ENCODE assay signal across 1 cellular context in the genomic region with DNA sequence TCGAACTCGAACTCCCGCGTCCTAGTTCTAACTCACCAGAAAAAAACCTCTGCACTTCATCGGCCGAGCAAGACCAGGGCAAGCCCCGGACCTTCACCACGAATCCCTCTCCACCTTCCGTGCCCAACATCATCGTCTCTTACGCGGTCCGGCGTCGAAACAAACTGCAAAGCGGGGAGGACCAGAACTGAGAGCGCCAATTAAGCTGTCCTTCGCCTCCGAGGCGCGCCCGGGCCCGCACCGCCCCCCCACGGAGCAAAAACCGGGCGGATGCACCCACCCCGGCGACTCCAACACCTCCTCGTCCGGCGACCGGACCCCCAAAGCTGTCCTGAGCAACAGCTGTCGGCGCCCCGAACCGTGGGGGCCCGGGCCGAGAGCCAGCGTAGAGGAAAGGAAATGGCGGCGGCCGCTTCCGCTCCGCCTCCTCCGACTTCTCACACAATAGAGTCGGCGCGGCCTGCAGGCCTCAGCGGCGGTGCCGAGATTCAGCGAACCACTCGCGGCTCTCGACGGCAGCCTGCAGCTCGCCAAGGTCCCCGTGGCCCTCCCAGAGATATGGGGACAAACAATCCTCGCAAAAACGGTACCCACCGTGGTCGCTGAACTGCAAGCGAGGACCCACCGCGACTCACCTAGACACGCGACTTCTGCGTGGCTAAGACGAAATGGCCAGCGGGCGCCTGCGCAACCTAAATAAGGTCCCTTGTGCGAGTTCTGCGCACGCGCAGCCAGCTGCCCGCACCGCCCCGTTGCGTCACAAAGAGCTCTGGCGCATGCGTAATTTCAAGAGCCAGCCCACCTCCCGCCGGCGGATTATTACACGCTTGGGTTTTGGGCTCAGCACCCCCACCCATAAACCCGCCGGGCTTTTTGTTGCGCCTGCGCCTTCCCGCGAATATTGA.
TF ChIP-seq lines count a peak whose summit lies in the region.

A gene with protein sequence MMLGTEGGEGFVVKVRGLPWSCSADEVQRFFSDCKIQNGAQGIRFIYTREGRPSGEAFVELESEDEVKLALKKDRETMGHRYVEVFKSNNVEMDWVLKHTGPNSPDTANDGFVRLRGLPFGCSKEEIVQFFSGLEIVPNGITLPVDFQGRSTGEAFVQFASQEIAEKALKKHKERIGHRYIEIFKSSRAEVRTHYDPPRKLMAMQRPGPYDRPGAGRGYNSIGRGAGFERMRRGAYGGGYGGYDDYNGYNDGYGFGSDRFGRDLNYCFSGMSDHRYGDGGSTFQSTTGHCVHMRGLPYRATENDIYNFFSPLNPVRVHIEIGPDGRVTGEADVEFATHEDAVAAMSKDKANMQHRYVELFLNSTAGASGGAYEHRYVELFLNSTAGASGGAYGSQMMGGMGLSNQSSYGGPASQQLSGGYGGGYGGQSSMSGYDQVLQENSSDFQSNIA (minus strand): TSS at position 671 of the 905 bp plus-strand sequence. CDS start 538 bp downstream, at position 133.

TF ChIP-seq in HEK293, 187 proteins besides CTCF, POLR2A, EP300 and RAD21 (continued from another document and continues in another):
- TF ChIP-seq, protein P1, sequence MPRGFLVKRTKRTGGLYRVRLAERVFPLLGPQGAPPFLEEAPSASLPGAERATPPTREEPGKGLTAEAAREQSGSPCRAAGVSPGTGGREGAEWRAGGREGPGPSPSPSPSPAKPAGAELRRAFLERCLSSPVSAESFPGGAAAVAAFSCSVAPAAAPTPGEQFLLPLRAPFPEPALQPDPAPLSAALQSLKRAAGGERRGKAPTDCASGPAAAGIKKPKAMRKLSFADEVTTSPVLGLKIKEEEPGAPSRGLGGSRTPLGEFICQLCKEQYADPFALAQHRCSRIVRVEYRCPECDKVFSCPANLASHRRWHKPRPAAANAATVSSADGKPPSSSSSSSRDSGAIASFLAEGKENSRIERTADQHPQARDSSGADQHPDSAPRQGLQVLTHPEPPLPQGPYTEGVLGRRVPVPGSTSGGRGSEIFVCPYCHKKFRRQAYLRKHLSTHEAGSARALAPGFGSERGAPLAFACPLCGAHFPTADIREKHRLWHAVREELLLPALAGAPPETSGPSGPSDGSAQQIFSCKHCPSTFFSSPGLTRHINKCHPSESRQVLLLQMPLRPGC (tag by site-specific recombination; IDR thresholded peaks at IDR 0.05): peak; percentile 59; the same call in 1 of the 2 replicates
- TF ChIP-seq ZNF2 (tag by site-specific recombination; IDR thresholded peaks at IDR 0.05) (peak; percentile 90), SP7 (tag by site-specific recombination; IDR thresholded peaks at IDR 0.05) (peak; percentile 62), ZNF660 (tag by site-specific recombination; IDR thresholded peaks at IDR 0.05) (peak; percentile 93), ZNF248 (tag by site-specific recombination; IDR thresholded peaks at IDR 0.05) (no peak), KLF10 (tag by site-specific recombination; IDR thresholded peaks at IDR 0.05) (peak; percentile 48; the same call in 1 of the 2 replicates), ZNF292 (tag by site-specific recombination; IDR thresholded peaks at IDR 0.05; ENCODE audit: borderline replicate concordance, low read depth) (no peak), KLF9 (tag by site-specific recombination; IDR thresholded peaks at IDR 0.05; ENCODE audit: low read depth) (peak; percentile 68; the same call in 1 of the 2 replicates), ZFP69B (tag by site-specific recombination; IDR thresholded peaks at IDR 0.05) (no peak), ZNF747 (tag by site-specific recombination; IDR thresholded peaks at IDR 0.05) (0 out of 2 replicates have a peak, but pooled peaks have one; percentile 59), ZNF175 (tag by site-specific recombination; IDR thresholded peaks at IDR 0.05) (no peak), TRIM28 (IDR thresholded peaks at IDR 0.05; ENCODE audit: borderline replicate concordance, low read length) (0 out of 2 replicates have a peak, but pooled peaks have one; percentile 40), ZNF624 (tag by site-specific recombination; IDR thresholded peaks at IDR 0.05) (peak; percentile 79; the same call in 1 of the 2 replicates), KLF8 (tag by site-specific recombination; IDR thresholded peaks at IDR 0.05) (peak; percentile 54; the same call in 1 of the 2 replicates), SP3 (tag by site-specific recombination; IDR thresholded peaks at IDR 0.05) (peak; percentile 68; the same call in 1 of the 2 replicates), BCL11A (tag by site-specific recombination; IDR thresholded peaks at IDR 0.05; ENCODE audit: low read depth) (no peak), ZNF223 (tag by site-specific recombination; IDR thresholded peaks at IDR 0.05) (no peak), ZBTB21 (tag by site-specific recombination; IDR thresholded peaks at IDR 0.05) (0 out of 2 replicates have a peak, but pooled peaks have one; percentile 52), SCRT1 (tag by site-specific recombination; IDR thresholded peaks at IDR 0.05; ENCODE audit: borderline replicate concordance) (peak; percentile 33; the same call in 1 of the 2 replicates), ZNF23 (tag by site-specific recombination; IDR thresholded peaks at IDR 0.05; ENCODE audit: borderline replicate concordance) (peak; percentile 70)
- TF ChIP-seq, protein P2, sequence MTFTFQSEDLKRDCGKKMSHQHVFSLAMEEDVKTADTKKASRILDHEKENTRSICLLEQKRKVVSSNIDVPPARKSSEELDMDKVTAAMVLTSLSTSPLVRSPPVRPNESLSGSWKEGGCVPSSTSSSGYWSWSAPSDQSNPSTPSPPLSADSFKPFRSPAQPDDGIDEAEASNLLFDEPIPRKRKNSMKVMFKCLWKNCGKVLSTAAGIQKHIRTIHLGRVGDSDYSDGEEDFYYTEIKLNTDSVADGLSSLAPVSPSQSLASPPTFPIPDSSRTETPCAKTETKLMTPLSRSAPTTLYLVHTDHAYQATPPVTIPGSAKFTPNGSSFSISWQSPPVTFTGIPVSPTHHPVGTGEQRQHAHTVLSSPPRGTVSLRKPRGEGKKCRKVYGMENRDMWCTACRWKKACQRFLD (tag by site-specific recombination; IDR thresholded peaks at IDR 0.05): no peak
- TF ChIP-seq, protein P3, sequence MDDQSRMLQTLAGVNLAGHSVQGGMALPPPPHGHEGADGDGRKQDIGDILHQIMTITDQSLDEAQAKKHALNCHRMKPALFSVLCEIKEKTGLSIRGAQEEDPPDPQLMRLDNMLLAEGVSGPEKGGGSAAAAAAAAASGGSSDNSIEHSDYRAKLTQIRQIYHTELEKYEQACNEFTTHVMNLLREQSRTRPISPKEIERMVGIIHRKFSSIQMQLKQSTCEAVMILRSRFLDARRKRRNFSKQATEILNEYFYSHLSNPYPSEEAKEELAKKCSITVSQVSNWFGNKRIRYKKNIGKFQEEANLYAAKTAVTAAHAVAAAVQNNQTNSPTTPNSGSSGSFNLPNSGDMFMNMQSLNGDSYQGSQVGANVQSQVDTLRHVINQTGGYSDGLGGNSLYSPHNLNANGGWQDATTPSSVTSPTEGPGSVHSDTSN (CRISPR knock-in tag; IDR thresholded peaks at IDR 0.05): 0 out of 2 replicates have a peak, but pooled peaks have one; percentile 51
- TF ChIP-seq, protein P4, sequence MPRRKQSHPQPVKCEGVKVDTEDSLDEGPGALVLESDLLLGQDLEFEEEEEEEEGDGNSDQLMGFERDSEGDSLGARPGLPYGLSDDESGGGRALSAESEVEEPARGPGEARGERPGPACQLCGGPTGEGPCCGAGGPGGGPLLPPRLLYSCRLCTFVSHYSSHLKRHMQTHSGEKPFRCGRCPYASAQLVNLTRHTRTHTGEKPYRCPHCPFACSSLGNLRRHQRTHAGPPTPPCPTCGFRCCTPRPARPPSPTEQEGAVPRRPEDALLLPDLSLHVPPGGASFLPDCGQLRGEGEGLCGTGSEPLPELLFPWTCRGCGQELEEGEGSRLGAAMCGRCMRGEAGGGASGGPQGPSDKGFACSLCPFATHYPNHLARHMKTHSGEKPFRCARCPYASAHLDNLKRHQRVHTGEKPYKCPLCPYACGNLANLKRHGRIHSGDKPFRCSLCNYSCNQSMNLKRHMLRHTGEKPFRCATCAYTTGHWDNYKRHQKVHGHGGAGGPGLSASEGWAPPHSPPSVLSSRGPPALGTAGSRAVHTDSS (tag by site-specific recombination; IDR thresholded peaks at IDR 0.05): peak; percentile 38
- TF ChIP-seq, protein P5, sequence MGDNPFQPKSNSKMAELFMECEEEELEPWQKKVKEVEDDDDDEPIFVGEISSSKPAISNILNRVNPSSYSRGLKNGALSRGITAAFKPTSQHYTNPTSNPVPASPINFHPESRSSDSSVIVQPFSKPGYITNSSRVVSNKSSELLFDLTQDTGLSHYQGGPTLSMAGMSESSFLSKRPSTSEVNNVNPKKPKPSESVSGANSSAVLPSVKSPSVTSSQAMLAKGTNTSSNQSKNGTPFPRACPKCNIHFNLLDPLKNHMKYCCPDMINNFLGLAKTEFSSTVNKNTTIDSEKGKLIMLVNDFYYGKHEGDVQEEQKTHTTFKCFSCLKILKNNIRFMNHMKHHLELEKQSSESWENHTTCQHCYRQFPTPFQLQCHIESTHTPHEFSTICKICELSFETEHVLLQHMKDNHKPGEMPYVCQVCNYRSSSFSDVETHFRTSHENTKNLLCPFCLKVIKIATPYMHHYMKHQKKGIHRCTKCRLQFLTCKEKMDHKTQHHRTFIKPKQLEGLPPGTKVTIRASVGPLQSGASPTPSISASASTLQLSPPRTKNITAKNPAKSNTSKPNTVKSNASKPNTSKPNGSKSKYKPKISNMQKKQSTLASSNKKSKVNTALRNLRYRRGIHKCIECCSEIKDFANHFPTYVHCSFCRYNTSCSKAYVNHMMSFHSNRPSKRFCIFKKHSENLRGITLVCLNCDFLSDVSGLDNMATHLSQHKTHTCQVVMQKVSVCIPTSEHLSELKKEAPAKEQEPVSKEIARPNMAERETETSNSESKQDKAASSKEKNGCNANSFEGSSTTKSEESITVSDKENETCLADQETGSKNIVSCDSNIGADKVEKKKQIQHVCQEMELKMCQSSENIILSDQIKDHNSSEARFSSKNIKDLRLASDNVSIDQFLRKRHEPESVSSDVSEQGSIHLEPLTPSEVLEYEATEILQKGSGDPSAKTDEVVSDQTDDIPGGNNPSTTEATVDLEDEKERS (tag by site-specific recombination; IDR thresholded peaks at IDR 0.05): 0 out of 2 replicates have a peak, but pooled peaks have one; percentile 18
- TF ChIP-seq, protein P6, sequence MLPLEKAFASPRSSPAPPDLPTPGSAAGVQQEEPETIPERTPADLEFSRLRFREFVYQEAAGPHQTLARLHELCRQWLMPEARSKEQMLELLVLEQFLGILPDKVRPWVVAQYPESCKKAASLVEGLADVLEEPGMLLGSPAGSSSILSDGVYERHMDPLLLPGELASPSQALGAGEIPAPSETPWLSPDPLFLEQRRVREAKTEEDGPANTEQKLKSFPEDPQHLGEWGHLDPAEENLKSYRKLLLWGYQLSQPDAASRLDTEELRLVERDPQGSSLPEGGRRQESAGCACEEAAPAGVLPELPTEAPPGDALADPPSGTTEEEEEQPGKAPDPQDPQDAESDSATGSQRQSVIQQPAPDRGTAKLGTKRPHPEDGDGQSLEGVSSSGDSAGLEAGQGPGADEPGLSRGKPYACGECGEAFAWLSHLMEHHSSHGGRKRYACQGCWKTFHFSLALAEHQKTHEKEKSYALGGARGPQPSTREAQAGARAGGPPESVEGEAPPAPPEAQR (tag by site-specific recombination; IDR thresholded peaks at IDR 0.05): no peak
- TF ChIP-seq, protein P7, sequence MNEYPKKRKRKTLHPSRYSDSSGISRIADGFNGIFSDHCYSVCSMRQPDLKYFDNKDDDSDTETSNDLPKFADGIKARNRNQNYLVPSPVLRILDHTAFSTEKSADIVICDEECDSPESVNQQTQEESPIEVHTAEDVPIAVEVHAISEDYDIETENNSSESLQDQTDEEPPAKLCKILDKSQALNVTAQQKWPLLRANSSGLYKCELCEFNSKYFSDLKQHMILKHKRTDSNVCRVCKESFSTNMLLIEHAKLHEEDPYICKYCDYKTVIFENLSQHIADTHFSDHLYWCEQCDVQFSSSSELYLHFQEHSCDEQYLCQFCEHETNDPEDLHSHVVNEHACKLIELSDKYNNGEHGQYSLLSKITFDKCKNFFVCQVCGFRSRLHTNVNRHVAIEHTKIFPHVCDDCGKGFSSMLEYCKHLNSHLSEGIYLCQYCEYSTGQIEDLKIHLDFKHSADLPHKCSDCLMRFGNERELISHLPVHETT (tag by site-specific recombination; IDR thresholded peaks at IDR 0.05): no peak
- TF ChIP-seq, protein P8, sequence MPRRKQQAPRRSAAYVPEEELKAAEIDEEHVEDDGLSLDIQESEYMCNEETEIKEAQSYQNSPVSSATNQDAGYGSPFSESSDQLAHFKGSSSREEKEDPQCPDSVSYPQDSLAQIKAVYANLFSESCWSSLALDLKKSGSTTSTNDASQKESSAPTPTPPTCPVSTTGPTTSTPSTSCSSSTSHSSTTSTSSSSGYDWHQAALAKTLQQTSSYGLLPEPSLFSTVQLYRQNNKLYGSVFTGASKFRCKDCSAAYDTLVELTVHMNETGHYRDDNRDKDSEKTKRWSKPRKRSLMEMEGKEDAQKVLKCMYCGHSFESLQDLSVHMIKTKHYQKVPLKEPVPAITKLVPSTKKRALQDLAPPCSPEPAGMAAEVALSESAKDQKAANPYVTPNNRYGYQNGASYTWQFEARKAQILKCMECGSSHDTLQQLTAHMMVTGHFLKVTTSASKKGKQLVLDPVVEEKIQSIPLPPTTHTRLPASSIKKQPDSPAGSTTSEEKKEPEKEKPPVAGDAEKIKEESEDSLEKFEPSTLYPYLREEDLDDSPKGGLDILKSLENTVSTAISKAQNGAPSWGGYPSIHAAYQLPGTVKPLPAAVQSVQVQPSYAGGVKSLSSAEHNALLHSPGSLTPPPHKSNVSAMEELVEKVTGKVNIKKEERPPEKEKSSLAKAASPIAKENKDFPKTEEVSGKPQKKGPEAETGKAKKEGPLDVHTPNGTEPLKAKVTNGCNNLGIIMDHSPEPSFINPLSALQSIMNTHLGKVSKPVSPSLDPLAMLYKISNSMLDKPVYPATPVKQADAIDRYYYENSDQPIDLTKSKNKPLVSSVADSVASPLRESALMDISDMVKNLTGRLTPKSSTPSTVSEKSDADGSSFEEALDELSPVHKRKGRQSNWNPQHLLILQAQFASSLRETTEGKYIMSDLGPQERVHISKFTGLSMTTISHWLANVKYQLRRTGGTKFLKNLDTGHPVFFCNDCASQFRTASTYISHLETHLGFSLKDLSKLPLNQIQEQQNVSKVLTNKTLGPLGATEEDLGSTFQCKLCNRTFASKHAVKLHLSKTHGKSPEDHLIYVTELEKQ (tag by site-specific recombination; IDR thresholded peaks at IDR 0.05; ENCODE audit: borderline replicate concordance): no peak
